In genomic region chr19:35738021-35738886, GRCh38 we compare ENCODE assay signal across 18 cellular contexts. TPM values are rescaled to one million over a fixed set of nuclear protein-coding genes. Genes with fewer than 3 reads are reported as not detected.
DNase-seq lines count a peak whose midpoint lies in the region; ATAC-seq and TF ChIP-seq lines count a peak whose summit lies in the region.
"Had no signal": no experiment of that assay in that cellular context is flagged by ENCODE, and none has a peak within 500 bp of the region (broad histone marks: within the 10 kb centered on the region; RNA-seq: fewer than 3 reads in every experiment).

No MANE protein-coding gene starts in this region.

- peaks cover 29% of the 10 kb centered on the region for H3K36me3 ChIP-seq in CD4-positive, alpha-beta memory T cell (ENCODE audit: insufficient read depth, low read length)
- H3K36me3 ChIP-seq in Panc1 (ENCODE audit: control insufficient read depth, insufficient read depth, low read length): peaks cover 5% of the 10 kb centered on the region; the same call in 1 of the 2 replicates

- TF ChIP-seq CTCF in Panc1 (IDR thresholded peaks at IDR 0.05): no peak

- H3K27me3 ChIP-seq in CD4-positive, alpha-beta memory T cell (ENCODE audit: insufficient read depth, low read length): no peaks in the 10 kb centered on the region
- H3K27me3 ChIP-seq in Panc1 (ENCODE audit: control insufficient read depth, insufficient read depth, low read length): no peaks in the 10 kb centered on the region
- H3K27me3 ChIP-seq: BLaER1, esophagus muscularis mucosa, hepatocyte, left lung, Peyer's patch had no signal

- no peaks in the 10 kb centered on the region for H3K9me3 ChIP-seq in CD4-positive, alpha-beta memory T cell (ENCODE audit: control insufficient read depth in 1 of 2, low read length in 2 of 2)
- no peaks in the 10 kb centered on the region for H3K9me3 ChIP-seq in Panc1 (ENCODE audit: control insufficient read depth, insufficient read depth, low read depth, low read length)
- H3K9me3 ChIP-seq: BLaER1, esophagus muscularis mucosa, left lung, Peyer's patch had no signal

- H3K27ac ChIP-seq in CD4-positive, alpha-beta memory T cell (ENCODE audit: low read depth, low read length): no peak overlapping the region
- H3K27ac ChIP-seq in Panc1 (ENCODE audit: low read length): no peak overlapping the region
- H3K27ac ChIP-seq: BLaER1, hepatocyte, Peyer's patch had no signal

- peaks cover 22 to 49% of the 10 kb centered on the region in 2 donors for H3K36me3 Mint-ChIP-seq in CD4-positive, alpha-beta memory T cell

- POLR2A ChIA-PET in CD4-positive, alpha-beta memory T cell (lab: Charles Lee; ENCODE audit: partially characterized antibody): interaction anchor here (1.1 to 5.7 kb wide), 3 partner anchors 11 to 90 kb away, joined by 3 to 30 read pairs (median 11); partner anchors contain the start of genes COX6B1 and LIN37
- POLR2A ChIA-PET in Panc1 (lab: Charles Lee): no interaction called here

- peak overlapping the region in 5 of 7 donors; percentile 14 to 81 (median 42) for H3K27ac Mint-ChIP-seq in CD4-positive, alpha-beta memory T cell
- H3K27ac Mint-ChIP-seq: GM23338 had no signal

- CTCF ChIA-PET in CD4-positive, alpha-beta memory T cell (lab: Charles Lee; ENCODE audit: partially characterized antibody): interaction anchor here (1.4 to 2.0 kb wide), 5 partner anchors 11 to 45 kb away, joined by 3 to 11 read pairs (median 8); partner anchors contain the start of gene LIN37
- CTCF ChIA-PET in Panc1 (lab: Charles Lee): no interaction called here

- H3K9me3 Mint-ChIP-seq in CD4-positive, alpha-beta memory T cell: no peaks in the 10 kb centered on the region
- H3K9me3 Mint-ChIP-seq: GM23338 had no signal

- H3K4me3 ChIP-seq in CD4-positive, alpha-beta memory T cell (ENCODE audit: low read length in 2 of 2): no peak overlapping the region
- H3K4me3 ChIP-seq in Panc1 (ENCODE audit: low read depth in 2 of 2, low read length in 2 of 2): no peak overlapping the region
- H3K4me3 ChIP-seq: BLaER1, esophagus muscularis mucosa, GM23338, hepatocyte, Peyer's patch had no signal

- H3K4me1 ChIP-seq in CD4-positive, alpha-beta memory T cell (ENCODE audit: insufficient read depth, low read length): peaks cover 44% of the 10 kb centered on the region
- peaks cover 12% of the 10 kb centered on the region for H3K4me1 ChIP-seq in Panc1 (ENCODE audit: control insufficient read depth, insufficient read depth, low read length)

- TSS peak; percentile 83 for BruUV-seq in Panc1 (replicated peaks; lab: Mats Ljungman, UMichigan)

- peak overlapping the region in 5 of 8 donors; percentile 17 to 98 (median 29) for H3K4me3 Mint-ChIP-seq in CD4-positive, alpha-beta memory T cell

- in situ Hi-C loops in Panc1 (cut with HindIII; ENCODE audit: low pct_unique_long_range_greater_than_20kb, low sequenced_read_pairs): no loop called here

- no peaks in the 10 kb centered on the region for H3K27me3 Mint-ChIP-seq in CD4-positive, alpha-beta memory T cell

- peaks cover 12 to 58% (median 36%) of the 10 kb centered on the region in 4 donors for H3K4me1 Mint-ChIP-seq in CD4-positive, alpha-beta memory T cell

- no peak for DNase-seq in CD4-positive, alpha-beta memory T cell
- no peak for DNase-seq in Panc1 (ENCODE audit: low read depth, low spot score)
- DNase-seq in left lobe of liver (ENCODE audit: low spot score): peak; percentile 47
- DNase-seq in dedifferentiated amniotic fluid mesenchymal stem cell (ENCODE audit: extremely low spot score): no peak
- no peak for DNase-seq in AML-193 (lab: John Stamatoyannopoulos, UW)
- DNase-seq: activated naive CD4-positive, alpha-beta T cell treated with anti-CD3 and anti-CD28 coated beads, Interleukin-2, amount 50 U/mL, for 16 hours; NCI-H1436 treated with DMSO at 0.1 percent for 48 hours; NCI-H510A had no signal

- ATAC-seq in Panc1 (no peak), left lobe of liver (no peak), GM18519 (IDR thresholded peaks at IDR 0.05; ENCODE audit: low FRiP score, unreplicated experiment) (no peak)
- ATAC-seq: GM23338, left lung had no signal

- intact Hi-C loops in CD4-positive, alpha-beta memory T cell (cut with micrococcal nuclease): no loop called here
- intact Hi-C loops in Panc1 (cut with micrococcal nuclease; ENCODE audit: unreplicated experiment): no loop called here

RNA-seq across cellular contexts. Expression of gene IGFLR1, which starts 4.0 kb away (rescaled TPM):
- 100 to 1,000 TPM; 119 to 124 TPM for total RNA-seq in CD4-positive, alpha-beta memory T cell
- polyA plus RNA-seq in CD4-positive, alpha-beta memory T cell: 10 to 100 TPM; 93.9 to 99.5 TPM
- total RNA-seq in Panc1 (2021; ENCODE audit: unreplicated experiment): 12.5 TPM
- 7.4 TPM for polyA plus RNA-seq in Panc1 (2012; ENCODE audit: insufficient read length)
- 30.8 TPM for total RNA-seq in left lobe of liver

RNA-seq across cellular contexts. Expression of gene U2AF1L4, which starts 7.0 kb away (rescaled TPM):
- total RNA-seq in CD4-positive, alpha-beta memory T cell: 10 to 100 TPM; 60.5 to 65.2 TPM
- polyA plus RNA-seq in CD4-positive, alpha-beta memory T cell: 10 to 100 TPM; 48.7 to 50.9 TPM
- 29.8 TPM for total RNA-seq in Panc1 (2021; ENCODE audit: unreplicated experiment)
- polyA plus RNA-seq in Panc1 (2012; ENCODE audit: insufficient read length): 36.5 TPM
- 15.1 TPM for total RNA-seq in left lobe of liver

RNA-seq across cellular contexts. Expression of gene PSENEN, which starts 7.2 kb away (rescaled TPM):
- total RNA-seq in CD4-positive, alpha-beta memory T cell: 10 to 100 TPM; 27.2 TPM
- polyA plus RNA-seq in CD4-positive, alpha-beta memory T cell: 10 to 100 TPM; 84.6 to 89.9 TPM
- total RNA-seq in Panc1 (2021; ENCODE audit: unreplicated experiment) (169 TPM), left lobe of liver (31.7 TPM)
- polyA plus RNA-seq in Panc1 (2012; ENCODE audit: insufficient read length): 94.6 TPM

RNA-seq across cellular contexts. Expression of gene LIN37, which starts 10.1 kb away (rescaled TPM):
- total RNA-seq in CD4-positive, alpha-beta memory T cell: 10 to 100 TPM; 26.3 to 29.4 TPM
- polyA plus RNA-seq in CD4-positive, alpha-beta memory T cell: 10 to 100 TPM in 1 of 2 donors, 1 to 10 TPM in 1; 8.3 to 13.3 TPM
- total RNA-seq in Panc1 (2021; ENCODE audit: unreplicated experiment) (23.5 TPM), left lobe of liver (4.7 TPM)
- polyA plus RNA-seq in Panc1 (2012; ENCODE audit: insufficient read length): 29.5 TPM

RNA-seq across cellular contexts. Expression of gene HSPB6, which starts 18.6 kb away (rescaled TPM):
- not detected for total RNA-seq in CD4-positive, alpha-beta memory T cell
- not detected for polyA plus RNA-seq in CD4-positive, alpha-beta memory T cell
- 0.87 TPM for total RNA-seq in Panc1 (2021; ENCODE audit: unreplicated experiment)
- polyA plus RNA-seq in Panc1 (2012; ENCODE audit: insufficient read length): 1.0 TPM
- 7.0 TPM for total RNA-seq in left lobe of liver
- total RNA-seq: cerebellum; T-helper 2 cell treated with Interferon-gamma antibody and Interleukin-4, amounts not matched to agents 100 ng/mL and 5 ng/mL, for 36 hours had no signal
- polyA plus RNA-seq: neural cell had no signal
